8 cellular contexts compared by ENCODE assay signal in genomic region chr14:93977790-93978581, GRCh38. TPM values are rescaled to one million over a fixed set of nuclear protein-coding genes. Genes with fewer than 3 reads are reported as not detected.
DNase-seq lines count a peak whose midpoint lies in the region; ATAC-seq and TF ChIP-seq lines count a peak whose summit lies in the region.
"Had no signal": no experiment of that assay in that cellular context is flagged by ENCODE, and none has a peak within 500 bp of the region (broad histone marks: within the 10 kb centered on the region; RNA-seq: fewer than 3 reads in every experiment).

No MANE protein-coding gene starts in this region.

- H3K4me3 ChIP-seq in HL-60 (replicated peaks; ENCODE audit: insufficient read depth, low read length) (no peak overlapping the region), sigmoid colon (no peak overlapping the region), upper lobe of right lung (no peak overlapping the region)

- no peaks in the 10 kb centered on the region for H3K27me3 Mint-ChIP-seq in activated T-cell treated with anti-CD3 and anti-CD28 coated beads, Interleukin-2, amount 50 U/mL, for 24 hours

- DNase-seq in HL-60 (ENCODE audit: low read depth in 1 of 2, low spot score in 1 of 2) (peak; percentile 76 to 89), sigmoid colon (no peak), upper lobe of right lung (no peak), pons (ENCODE audit: low spot score) (no peak)
- DNase-seq in activated T-cell treated with anti-CD3 and anti-CD28 coated beads, Interleukin-2, amount 50 U/mL, for 24 hours = peak; percentile 82

- no peaks in the 10 kb centered on the region for H3K27me3 ChIP-seq in HL-60 (ENCODE audit: insufficient read depth, poor library complexity, severe bottlenecking)
- no peaks in the 10 kb centered on the region for H3K27me3 ChIP-seq in sigmoid colon
- no peaks in the 10 kb centered on the region for H3K27me3 ChIP-seq in upper lobe of right lung

- intact Hi-C loops in sigmoid colon (cut with DNase I) = no loop called here
- intact Hi-C loops in upper lobe of right lung (cut with DNase I) = no loop called here

- TF ChIP-seq CTCF in HL-60 (IDR thresholded peaks at IDR 0.05; ENCODE audit: insufficient read depth, low read length) (no peak), sigmoid colon (IDR thresholded peaks at IDR 0.05) (no peak), upper lobe of right lung (IDR thresholded peaks at IDR 0.05) (no peak)

- no peaks in the 10 kb centered on the region for H3K36me3 ChIP-seq in sigmoid colon
- no peaks in the 10 kb centered on the region for H3K36me3 ChIP-seq in upper lobe of right lung

- peak overlapping the region; percentile 43 for H3K4me3 Mint-ChIP-seq in activated T-cell treated with anti-CD3 and anti-CD28 coated beads, Interleukin-2, amount 50 U/mL, for 24 hours

- H3K4me1 Mint-ChIP-seq in activated T-cell treated with anti-CD3 and anti-CD28 coated beads, Interleukin-2, amount 50 U/mL, for 24 hours (ENCODE audit: low read depth) = peaks cover 93% of the 10 kb centered on the region

- WGBS in sigmoid colon, 2 donors = 63 to 77% methylated on average over 11 of the region's 11 CpGs

- peak overlapping the region; percentile 98 for H3K27ac Mint-ChIP-seq in activated T-cell treated with anti-CD3 and anti-CD28 coated beads, Interleukin-2, amount 50 U/mL, for 24 hours

- no peak for TF ChIP-seq EP300 in sigmoid colon (IDR thresholded peaks at IDR 0.05)

- H3K27ac ChIP-seq in HL-60 (replicated peaks) = peak overlapping the region; percentile 36; the same call in 1 of the 2 replicates
- peak overlapping the region; percentile 86 to 93 (median 90) for H3K27ac ChIP-seq in sigmoid colon
- no peak overlapping the region for H3K27ac ChIP-seq in upper lobe of right lung

- H3K9me3 ChIP-seq in sigmoid colon = no peaks in the 10 kb centered on the region
- no peaks in the 10 kb centered on the region for H3K9me3 ChIP-seq in upper lobe of right lung

- H3K36me3 Mint-ChIP-seq in activated T-cell treated with anti-CD3 and anti-CD28 coated beads, Interleukin-2, amount 50 U/mL, for 24 hours (ENCODE audit: low read depth) = peaks cover 42% of the 10 kb centered on the region

- no peak for TF ChIP-seq POLR2A in sigmoid colon (IDR thresholded peaks at IDR 0.05)

- H3K4me1 ChIP-seq in sigmoid colon = peaks cover 0 to 73% (median 53%) of the 10 kb centered on the region in 4 donors
- peaks cover 8% of the 10 kb centered on the region for H3K4me1 ChIP-seq in upper lobe of right lung

- H3K9me3 Mint-ChIP-seq in activated T-cell treated with anti-CD3 and anti-CD28 coated beads, Interleukin-2, amount 50 U/mL, for 24 hours = peaks cover 19% of the 10 kb centered on the region

- peak; percentile 54 for ATAC-seq in GM21381 (IDR thresholded peaks at IDR 0.05; ENCODE audit: unreplicated experiment)
- ATAC-seq in upper lobe of right lung = no peak
- no peak for ATAC-seq in SK-N-SH treated with all-trans-retinoic acid at 6 μM for 48 hours

TF ChIP-seq in SK-N-SH treated with all-trans-retinoic acid at 6 μM for 48 hours, 23 proteins besides CTCF, POLR2A, EP300 and RAD21:
- no peak for TF ChIP-seq ARNTL (CRISPR knock-in tag; IDR thresholded peaks at IDR 0.05; ENCODE audit: borderline replicate concordance, low read depth)
- no peak for TF ChIP-seq GLIS3 (CRISPR knock-in tag; IDR thresholded peaks at IDR 0.05)
- TF ChIP-seq SNAI2 (CRISPR knock-in tag; IDR thresholded peaks at IDR 0.05) = no peak
- TF ChIP-seq BACH2 (CRISPR knock-in tag; IDR thresholded peaks at IDR 0.05; ENCODE audit: borderline replicate concordance) = no peak
- no peak for TF ChIP-seq ESRRG (CRISPR knock-in tag; IDR thresholded peaks at IDR 0.05)
- no peak for TF ChIP-seq CREB5 (CRISPR knock-in tag; IDR thresholded peaks at IDR 0.05; ENCODE audit: low read depth)
- no peak for TF ChIP-seq CSRNP3 (CRISPR knock-in tag; IDR thresholded peaks at IDR 0.05)
- TF ChIP-seq ZFP3 (CRISPR knock-in tag; IDR thresholded peaks at IDR 0.05) = no peak
- no peak for TF ChIP-seq ZFP30 (CRISPR knock-in tag; IDR thresholded peaks at IDR 0.05)
- no peak for TF ChIP-seq ZNF565 (CRISPR knock-in tag; conservative IDR thresholded peaks at IDR 0.05; ENCODE audit: low read depth)
- no peak for TF ChIP-seq TCF4 (CRISPR knock-in tag; IDR thresholded peaks at IDR 0.05; ENCODE audit: borderline replicate concordance)
- no peak for TF ChIP-seq CSDC2 (CRISPR knock-in tag; IDR thresholded peaks at IDR 0.05)

RNA-seq across cellular contexts. Expression of gene ASB2, which starts 1.6 kb away (rescaled TPM):
- 100 to 1,000 TPM; 117 to 178 (median 139) TPM for total RNA-seq in sigmoid colon
- 1 to 10 TPM; 1.2 to 10.0 (median 4.2) TPM for polyA plus RNA-seq in sigmoid colon
- 3.2 TPM for total RNA-seq in upper lobe of right lung

RNA-seq across cellular contexts. Expression of gene CCDC197, which starts 19.1 kb away (rescaled TPM):
- total RNA-seq in sigmoid colon (not detected), upper lobe of right lung (not detected)
- not detected for polyA plus RNA-seq in sigmoid colon
- total RNA-seq: SK-MEL-5 had no signal

RNA-seq across cellular contexts. Expression of gene OTUB2, which starts 48.2 kb away (rescaled TPM):
- total RNA-seq in sigmoid colon (under 1 TPM; 0.14 to 0.71 (median 0.52) TPM), upper lobe of right lung (1.0 TPM)
- polyA plus RNA-seq in sigmoid colon = 1 to 10 TPM in 2 of 3 donors, under 1 TPM in 1; 0.60 to 2.3 (median 2.0) TPM

RNA-seq across cellular contexts. Expression of gene FAM181A, which starts 50.8 kb away (rescaled TPM):
- total RNA-seq in sigmoid colon (not detected), upper lobe of right lung (3.5 TPM)
- not detected for polyA plus RNA-seq in sigmoid colon
- total RNA-seq: SK-MEL-5 had no signal

Comparison
In these comparisons a context has a peak if more than half of its experiments do, and no peak if none do; other contexts are left out.
1. DNase-seq: peak in HL-60 (2 of 2) and activated T-cell treated with anti-CD3 and anti-CD28 coated beads, Interleukin-2, amount 50 U/mL, for 24 hours (single experiment); none in sigmoid colon (single experiment), upper lobe of right lung (single experiment) and pons (single experiment).
2. RNA of gene ASB2, which starts 1.6 kb away (total RNA-seq): 117 to 178 TPM in sigmoid colon; 3.2 TPM in upper lobe of right lung (single experiment); every median in the first group is over 10 times any median in the second.